ENCODE assay signal across 26 cellular contexts in genomic region chr1:39144943-39145650, GRCh38. TPM values are rescaled to one million over a fixed set of nuclear protein-coding genes. Genes with fewer than 3 reads are reported as not detected.
DNase-seq lines count a peak whose midpoint lies in the region; ATAC-seq and TF ChIP-seq lines count a peak whose summit lies in the region.
"Had no signal": no experiment of that assay in that cellular context is flagged by ENCODE, and none has a peak within 500 bp of the region (broad histone marks: within the 10 kb centered on the region; RNA-seq: fewer than 3 reads in every experiment).

No MANE protein-coding gene starts in this region.

- no peaks in the 10 kb centered on the region for H4K20me1 ChIP-seq in GM23248 (ENCODE audit: insufficient read depth)

- no peaks in the 10 kb centered on the region for H3K36me3 Mint-ChIP-seq in stimulated activated effector memory CD8-positive, alpha-beta T cell treated with anti-CD3 and anti-CD28 coated beads, Interleukin-12 subunit alpha, Interleukin-12 subunit beta, amount 100 ng/mL, for 72 hours

- no peaks in the 10 kb centered on the region for H3K9me3 Mint-ChIP-seq in stimulated activated effector memory CD8-positive, alpha-beta T cell treated with anti-CD3 and anti-CD28 coated beads, Interleukin-12 subunit alpha, Interleukin-12 subunit beta, amount 100 ng/mL, for 72 hours
- H3K9me3 Mint-ChIP-seq in stimulated activated naive CD8-positive, alpha-beta T cell treated with anti-CD3 and anti-CD28 coated beads, Interleukin-15, amount 100 ng/mL, for 72 hours = no peaks in the 10 kb centered on the region
- H3K9me3 Mint-ChIP-seq: activated B cell treated with CpG ODN at 0.5 μM for 24 hours; activated naive CD8-positive, alpha-beta T cell treated with anti-CD3 and anti-CD28 coated beads, Interleukin-2, amount 50 U/mL, for 24 hours; endodermal cell; nephron progenitor cell; stimulated activated naive CD8-positive, alpha-beta T cell treated with anti-CD3 and anti-CD28 coated beads, Interleukin-15, Interleukin-2, amounts not matched to agents 100 ng/mL and 50 ng/mL, for 24 hours had no signal

- no peaks in the 10 kb centered on the region for H3K9me2 ChIP-seq in GM23248 (ENCODE audit: insufficient read depth)

- H3K9me3 ChIP-seq in lower lobe of right lung = no peaks in the 10 kb centered on the region
- H3K9me3 ChIP-seq in GM23248 (ENCODE audit: low read depth) = no peaks in the 10 kb centered on the region
- H3K9me3 ChIP-seq: psoas muscle had no signal

- H3K9ac ChIP-seq in GM23248 = no peak overlapping the region

- in situ Hi-C loops in GM23248 (cut with MboI) = no loop called here

- H3K4me3 ChIP-seq in lower lobe of right lung = no peak overlapping the region
- H3K4me3 ChIP-seq in GM23248 = no peak overlapping the region
- H3K4me3 ChIP-seq: coronary artery, psoas muscle, skin epidermis had no signal

- peaks cover 12% of the 10 kb centered on the region for H3K4me1 Mint-ChIP-seq in stimulated activated effector memory CD8-positive, alpha-beta T cell treated with anti-CD3 and anti-CD28 coated beads, Interleukin-12 subunit alpha, Interleukin-12 subunit beta, amount 100 ng/mL, for 72 hours
- H3K4me1 Mint-ChIP-seq in stimulated activated naive CD8-positive, alpha-beta T cell treated with anti-CD3 and anti-CD28 coated beads, Interleukin-15, amount 100 ng/mL, for 72 hours = no peaks in the 10 kb centered on the region
- H3K4me1 Mint-ChIP-seq: activated B cell treated with CpG ODN at 0.5 μM for 24 hours had no signal

- H3K79me2 ChIP-seq in GM23248 (ENCODE audit: insufficient read depth) = peaks cover 93% of the 10 kb centered on the region

- no peak overlapping the region for H3K4me3 Mint-ChIP-seq in stimulated activated effector memory CD8-positive, alpha-beta T cell treated with anti-CD3 and anti-CD28 coated beads, Interleukin-12 subunit alpha, Interleukin-12 subunit beta, amount 100 ng/mL, for 72 hours
- no peak overlapping the region for H3K4me3 Mint-ChIP-seq in stimulated activated naive CD8-positive, alpha-beta T cell treated with anti-CD3 and anti-CD28 coated beads, Interleukin-15, amount 100 ng/mL, for 72 hours
- H3K4me3 Mint-ChIP-seq: activated B cell treated with CpG ODN at 0.5 μM for 24 hours; activated naive CD8-positive, alpha-beta T cell treated with anti-CD3 and anti-CD28 coated beads, Interleukin-2, amount 50 U/mL, for 24 hours; endodermal cell; nephron progenitor cell; stimulated activated naive CD8-positive, alpha-beta T cell treated with anti-CD3 and anti-CD28 coated beads, Interleukin-15, Interleukin-2, amounts not matched to agents 100 ng/mL and 50 ng/mL, for 24 hours had no signal

- ATAC-seq in lower lobe of right lung (no peak), GM21619 (IDR thresholded peaks at IDR 0.05; ENCODE audit: unreplicated experiment) (no peak)
- ATAC-seq in stimulated activated effector memory CD8-positive, alpha-beta T cell treated with anti-CD3 and anti-CD28 coated beads, Interleukin-12 subunit alpha, Interleukin-12 subunit beta, amount 100 ng/mL, for 72 hours = no peak
- no peak for ATAC-seq in stimulated activated naive CD8-positive, alpha-beta T cell treated with anti-CD3 and anti-CD28 coated beads, Interleukin-15, amount 100 ng/mL, for 72 hours
- ATAC-seq: activated naive CD8-positive, alpha-beta T cell treated with anti-CD3 and anti-CD28 coated beads, Interleukin-2, amount 50 U/mL, for 24 hours; psoas muscle had no signal

- peaks cover 10% of the 10 kb centered on the region for H3K27me3 Mint-ChIP-seq in stimulated activated naive CD8-positive, alpha-beta T cell treated with anti-CD3 and anti-CD28 coated beads, Interleukin-15, amount 100 ng/mL, for 72 hours
- H3K27me3 Mint-ChIP-seq: activated naive CD8-positive, alpha-beta T cell treated with anti-CD3 and anti-CD28 coated beads, Interleukin-2, amount 50 U/mL, for 24 hours; stimulated activated naive CD8-positive, alpha-beta T cell treated with anti-CD3 and anti-CD28 coated beads, Interleukin-15, Interleukin-2, amounts not matched to agents 100 ng/mL and 50 ng/mL, for 24 hours had no signal

- H3K4me1 ChIP-seq in lower lobe of right lung = peaks cover 62% of the 10 kb centered on the region
- H3K4me1 ChIP-seq in GM23248 (ENCODE audit: insufficient read depth) = peaks cover 31% of the 10 kb centered on the region

- WGBS in GM23248 (ENCODE audit: low coverage in 1 of 2, low lambda C conversion rate in 2 of 2, missing lambda C conversion rate in 2 of 2), 2 experiments = 96 to 100% methylated on average over 4 of the region's 4 CpGs

- H2AFZ ChIP-seq in GM23248 = no peak overlapping the region

- H3K27ac ChIP-seq in lower lobe of right lung = peak overlapping the region; percentile 66
- H3K27ac ChIP-seq in GM23248 = no peak overlapping the region
- H3K27ac ChIP-seq: C4-2B, coronary artery, psoas muscle, RWPE1 had no signal

- DNase-seq in GM03348 (ENCODE audit: low spot score) (peak; percentile 11), amniotic epithelial cell (ENCODE audit: low read depth) (peak; percentile 77), lower lobe of right lung (no peak), GM23248 (no peak)
- no peak for DNase-seq in stimulated activated effector memory CD8-positive, alpha-beta T cell treated with anti-CD3 and anti-CD28 coated beads, Interleukin-12 subunit alpha, Interleukin-12 subunit beta, amount 100 ng/mL, for 72 hours (ENCODE audit: low spot score in 2 of 2)
- no peak for DNase-seq in stimulated activated naive CD8-positive, alpha-beta T cell treated with anti-CD3 and anti-CD28 coated beads, Interleukin-15, amount 100 ng/mL, for 72 hours
- no peak for DNase-seq in activated CD8-positive, alpha-beta memory T cell treated with anti-CD3 and anti-CD28 coated beads, Interleukin-2, amount 50 U/mL, for 48 hours
- DNase-seq: ACHN; activated B cell treated with CpG ODN at 0.5 μM for 24 hours; activated CD4-positive, alpha-beta T cell treated with anti-CD3 and anti-CD28 coated beads, Interleukin-2, amount 50 U/mL, for 48 hours; activated effector memory CD4-positive, alpha-beta T cell treated with anti-CD3 and anti-CD28 coated beads, Interleukin-2, amount 50 U/mL, for 16 hours; activated naive CD8-positive, alpha-beta T cell treated with anti-CD3 and anti-CD28 coated beads, Interleukin-2, amount 50 U/mL, for 24 hours; endodermal cell; head of caudate nucleus; MV-4-11; NCI-H1694 treated with DMSO at 0.1 percent for 48 hours; NCI-H2171 treated with DMSO at 0.1 percent for 48 hours; NCI-H526; nephron progenitor cell; psoas muscle had no signal

- H3F3A ChIP-seq in GM23248 (ENCODE audit: insufficient read depth) = peaks cover 20% of the 10 kb centered on the region

- no peak overlapping the region for H3K4me2 ChIP-seq in GM23248 (ENCODE audit: unreplicated experiment)

- H3K27me3 ChIP-seq in lower lobe of right lung (ENCODE audit: low read depth) (no peaks in the 10 kb centered on the region), GM23248 (replicated peaks; ENCODE audit: insufficient read depth) (no peaks in the 10 kb centered on the region)

- H3K36me3 ChIP-seq in lower lobe of right lung = no peaks in the 10 kb centered on the region
- H3K36me3 ChIP-seq in GM23248 (ENCODE audit: low read depth) = no peaks in the 10 kb centered on the region

- intact Hi-C loops in lower lobe of right lung (cut with DNase I) = no loop called here

- no peak for TF ChIP-seq CTCF in lower lobe of right lung (IDR thresholded peaks at IDR 0.05)

- peak overlapping the region; percentile 3 for H3K27ac Mint-ChIP-seq in stimulated activated effector memory CD8-positive, alpha-beta T cell treated with anti-CD3 and anti-CD28 coated beads, Interleukin-12 subunit alpha, Interleukin-12 subunit beta, amount 100 ng/mL, for 72 hours
- H3K27ac Mint-ChIP-seq in stimulated activated naive CD8-positive, alpha-beta T cell treated with anti-CD3 and anti-CD28 coated beads, Interleukin-15, amount 100 ng/mL, for 72 hours = no peak overlapping the region
- H3K27ac Mint-ChIP-seq: activated B cell treated with CpG ODN at 0.5 μM for 24 hours; activated naive CD8-positive, alpha-beta T cell treated with anti-CD3 and anti-CD28 coated beads, Interleukin-2, amount 50 U/mL, for 24 hours; endodermal cell; nephron progenitor cell; stimulated activated naive CD8-positive, alpha-beta T cell treated with anti-CD3 and anti-CD28 coated beads, Interleukin-15, Interleukin-2, amounts not matched to agents 100 ng/mL and 50 ng/mL, for 24 hours had no signal

RNA-seq across cellular contexts. Expression of gene MACF1, which starts 59.4 kb away (rescaled TPM):
- 506 TPM for total RNA-seq in lower lobe of right lung
- total RNA-seq in GM23248 (2014; rRNA removed; shearing (Covaris generic)) = 171 and 177 TPM in 2 replicates
- polyA plus RNA-seq in GM23248 (2016; fragmentation: Nextera tagmentation; extraction: Ambion mirVana) = 47.6 and 55.1 TPM in 2 replicates

Comparison
In these comparisons a context has a peak if more than half of its experiments do, and no peak if none do; other contexts are left out.
1. DNase-seq: peak in GM03348 (single experiment) and amniotic epithelial cell (single experiment); none in lower lobe of right lung (single experiment), stimulated activated effector memory CD8-positive, alpha-beta T cell treated with anti-CD3 and anti-CD28 coated beads, Interleukin-12 subunit alpha, Interleukin-12 subunit beta, amount 100 ng/mL, for 72 hours (0 of 2), stimulated activated naive CD8-positive, alpha-beta T cell treated with anti-CD3 and anti-CD28 coated beads, Interleukin-15, amount 100 ng/mL, for 72 hours (0 of 2), GM23248 (single experiment) and activated CD8-positive, alpha-beta memory T cell treated with anti-CD3 and anti-CD28 coated beads, Interleukin-2, amount 50 U/mL, for 48 hours (single experiment).